ENCODE assay signal across 26 cellular contexts in genomic region chrX:56615282-56615681, GRCh38.
"Had no signal": no experiment of that assay in that cellular context is flagged by ENCODE, and none has a peak within 500 bp of the region (broad histone marks: within the 10 kb centered on the region; RNA-seq: fewer than 3 reads in every experiment).

No MANE protein-coding gene starts in this region.

- ATAC-seq: esophagus mucosa; gastrocnemius medialis; left lung; naive thymus-derived CD4-positive, alpha-beta T cell; right cardiac atrium; stimulated activated naive B cell treated with anti-CD40 and anti-IgM and Interleukin-4, amounts not matched to agents 10 μg/mL and 1 μg/mL and 100 μg/mL, for 72 hours; upper lobe of right lung had no signal

- H3K27me3 ChIP-seq: gastrocnemius medialis, left lung, neural progenitor cell, sigmoid colon, suprapubic skin, transverse colon, upper lobe of right lung, uterus had no signal

- H3K27ac Mint-ChIP-seq: mesothelial cell of epicardium; nephron; neural progenitor cell; stimulated activated naive B cell treated with anti-CD40 and anti-IgM and Interleukin-4, amounts not matched to agents 10 μg/mL and 1 μg/mL and 100 μg/mL, for 72 hours; stimulated activated naive CD8-positive, alpha-beta T cell treated with anti-CD3 and anti-CD28 coated beads, Interleukin-15, Interleukin-2, amounts not matched to agents 100 ng/mL and 50 ng/mL, for 24 hours had no signal

- H3K9me3 ChIP-seq: gastrocnemius medialis, left lung, prostate gland, sigmoid colon, suprapubic skin, transverse colon, upper lobe of right lung, uterus had no signal

- H3K36me3 Mint-ChIP-seq: mesothelial cell of epicardium, neural progenitor cell had no signal

- H3K4me3 ChIP-seq: dorsolateral prefrontal cortex, gastrocnemius medialis, left lung, neural progenitor cell, prostate gland, sigmoid colon, suprapubic skin, transverse colon, upper lobe of right lung, uterus had no signal

- H3K27me3 Mint-ChIP-seq: naive thymus-derived CD4-positive, alpha-beta T cell; stimulated activated naive CD8-positive, alpha-beta T cell treated with anti-CD3 and anti-CD28 coated beads, Interleukin-15, Interleukin-2, amounts not matched to agents 100 ng/mL and 50 ng/mL, for 24 hours had no signal

- H3K4me2 ChIP-seq: neural progenitor cell had no signal

- FAIRE-seq: kidney had no signal

- H3K9ac ChIP-seq: neural progenitor cell, parathyroid adenoma had no signal

- H3K36me3 ChIP-seq: gastrocnemius medialis, left lung, neural progenitor cell, prostate gland, sigmoid colon, suprapubic skin, transverse colon, upper lobe of right lung, uterus had no signal

- H3K4me1 Mint-ChIP-seq: mesothelial cell of epicardium; nephron; stimulated activated naive B cell treated with anti-CD40 and anti-IgM and Interleukin-4, amounts not matched to agents 10 μg/mL and 1 μg/mL and 100 μg/mL, for 72 hours had no signal

- H3K4me3 Mint-ChIP-seq: mesothelial cell of epicardium; nephron; neural progenitor cell; stimulated activated naive B cell treated with anti-CD40 and anti-IgM and Interleukin-4, amounts not matched to agents 10 μg/mL and 1 μg/mL and 100 μg/mL, for 72 hours; stimulated activated naive CD8-positive, alpha-beta T cell treated with anti-CD3 and anti-CD28 coated beads, Interleukin-15, Interleukin-2, amounts not matched to agents 100 ng/mL and 50 ng/mL, for 24 hours had no signal

- H3K27ac ChIP-seq: dorsolateral prefrontal cortex, epithelial cell of prostate, gastrocnemius medialis, left lung, neural progenitor cell, parathyroid adenoma, prostate gland, sigmoid colon, suprapubic skin, transverse colon, upper lobe of right lung, uterus had no signal

- H2AFZ ChIP-seq: neural progenitor cell, parathyroid adenoma had no signal

- H3K79me2 ChIP-seq: parathyroid adenoma had no signal

- DNase-seq: dorsolateral prefrontal cortex; effector CD4-positive, alpha-beta T cell; foreskin fibroblast; gastrocnemius medialis; head of caudate nucleus; kidney; left lung; mesenchymal stem cell; naive thymus-derived CD4-positive, alpha-beta T cell; sigmoid colon; stimulated activated CD4-positive, alpha-beta T cell treated with anti-CD3 and anti-CD28 coated beads, Interleukin-15, amount 100 ng/mL, for 24 hours; stimulated activated CD4-positive, alpha-beta T cell treated with anti-CD3 and anti-CD28 coated beads, Interleukin-2, amount 100 ng/mL, for 48 hours; stimulated activated naive B cell treated with anti-CD40 and anti-IgM and Interleukin-4, amounts not matched to agents 10 μg/mL and 1 μg/mL and 100 μg/mL, for 72 hours; transverse colon; upper lobe of right lung; uterus had no signal

- H3K4me1 ChIP-seq: gastrocnemius medialis, left lung, neural progenitor cell, parathyroid adenoma, prostate gland, sigmoid colon, suprapubic skin, transverse colon, upper lobe of right lung, uterus had no signal

- H3K9me3 Mint-ChIP-seq: neural progenitor cell; stimulated activated naive CD8-positive, alpha-beta T cell treated with anti-CD3 and anti-CD28 coated beads, Interleukin-15, Interleukin-2, amounts not matched to agents 100 ng/mL and 50 ng/mL, for 24 hours had no signal
